ENCODE assay signal across 7 cellular contexts in the genomic region with DNA sequence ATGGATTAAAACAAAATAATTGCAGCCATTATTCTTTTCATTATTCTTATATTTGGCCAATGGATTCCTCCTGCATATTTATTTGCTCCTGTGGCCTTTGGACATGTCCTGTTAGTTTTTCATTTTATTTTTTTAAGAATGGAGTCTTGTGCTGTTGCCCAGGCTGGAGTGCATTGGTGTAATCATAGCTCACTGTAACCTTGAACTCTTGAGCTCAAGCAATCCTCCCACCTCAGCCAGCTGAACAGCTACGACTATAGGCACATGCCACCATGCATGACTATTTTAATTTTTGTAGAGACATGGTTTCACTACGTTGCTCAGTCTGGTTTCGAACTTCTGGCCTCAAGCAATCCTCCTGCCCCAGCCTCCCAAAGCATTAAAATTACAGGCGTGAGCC. TPM values are rescaled to one million over a fixed set of nuclear protein-coding genes. Genes with fewer than 3 reads are reported as not detected.
"Had no signal": no experiment of that assay in that cellular context is flagged by ENCODE, and none has a peak within 500 bp of the region (broad histone marks: within the 10 kb centered on the region; RNA-seq: fewer than 3 reads in every experiment).

No MANE protein-coding gene starts in this region.

- H3K4me3 ChIP-seq: K562 had no signal

- H3K27ac ChIP-seq: HL-60 had no signal

- DNase-seq: IMR-90, KBM-7, KG1 had no signal

- FAIRE-seq: HTR-8/SVneo, K562 had no signal

- ATAC-seq: K562 had no signal

RNA-seq across cellular contexts. Expression of gene STEAP4, which starts 44.1 kb away (rescaled TPM):
- total RNA-seq: HT1080, IMR-90 had no signal
- polyA plus RNA-seq: IMR-90, K562 had no signal
